Comparison of ENCODE assay signal across 30 cellular contexts in the genomic region with DNA sequence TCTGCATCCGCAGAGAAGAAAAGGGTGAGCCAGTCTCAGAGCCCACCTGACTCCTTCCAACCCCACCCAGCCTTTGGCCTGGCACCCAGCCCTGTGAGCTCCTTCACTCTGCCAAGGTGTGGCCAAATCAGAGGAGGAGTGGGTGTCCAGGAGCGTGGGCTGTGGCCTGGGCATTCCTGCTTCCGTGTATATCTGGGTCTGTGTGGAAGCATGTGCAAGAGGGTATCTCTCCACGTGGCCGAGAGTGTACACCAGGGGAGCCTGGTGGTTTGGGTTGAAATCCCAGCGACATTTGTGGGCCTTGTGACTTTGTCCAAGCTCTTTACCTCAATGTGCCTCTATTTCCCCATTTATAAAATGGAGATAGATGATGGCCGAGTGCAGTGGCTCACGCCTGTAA. TPM values are rescaled to one million over a fixed set of nuclear protein-coding genes. Genes with fewer than 3 reads are reported as not detected.
A peak's percentile ranks its signal among the peaks of the same experiment; 100 is the strongest.
DNase-seq lines count a peak whose midpoint lies in the region; ATAC-seq and TF ChIP-seq lines count a peak whose summit lies in the region.
"Had no signal": no experiment of that assay in that cellular context is flagged by ENCODE, and none has a peak within 500 bp of the region (broad histone marks: within the 10 kb centered on the region; RNA-seq: fewer than 3 reads in every experiment).

No MANE protein-coding gene starts in this region.

- H3K36me3 Mint-ChIP-seq in chondrocyte (ENCODE audit: low read depth) (no peaks in the 10 kb centered on the region), neural progenitor cell (no peaks in the 10 kb centered on the region), endothelial cell (ENCODE audit: low read depth, unreplicated experiment) (peaks cover 3% of the 10 kb centered on the region)
- H3K36me3 Mint-ChIP-seq: CD14-positive monocyte; CD4-positive, alpha-beta memory T cell; CD4-positive, CD25-positive, alpha-beta regulatory T cell; CD8-positive, alpha-beta memory T cell had no signal

- peaks cover 26% of the 10 kb centered on the region for H3K9me1 ChIP-seq in IMR-90 (ENCODE audit: insufficient read depth, low read length)

- H3K23ac ChIP-seq in IMR-90 (ENCODE audit: low read depth, low read length): no peak overlapping the region

- H3K27ac ChIP-seq in IMR-90 (ENCODE audit: insufficient read depth, low read length) (no peak overlapping the region), neural progenitor cell (no peak overlapping the region), spleen (no peak overlapping the region)
- H3K27ac ChIP-seq: BLaER1 had no signal

- POLR2A ChIA-PET in IMR-90 (lab: Charles Lee; ENCODE audit: unreplicated experiment): no interaction called here

- no peak overlapping the region for H2AK5ac ChIP-seq in IMR-90 (ENCODE audit: low read depth, low read length)

- peaks cover 9% of the 10 kb centered on the region for H3K4me1 Mint-ChIP-seq in chondrocyte (ENCODE audit: low read depth)
- peaks cover 25% of the 10 kb centered on the region for H3K4me1 Mint-ChIP-seq in neural progenitor cell
- peaks cover 22% of the 10 kb centered on the region for H3K4me1 Mint-ChIP-seq in endothelial cell (ENCODE audit: unreplicated experiment)

- no peak overlapping the region for H3K56ac ChIP-seq in IMR-90 (ENCODE audit: extremely low read depth, insufficient read depth, low read length)

- H3K79me2 ChIP-seq in neural progenitor cell (ENCODE audit: low read depth): no peaks in the 10 kb centered on the region

- no peak overlapping the region for H3K4ac ChIP-seq in IMR-90 (ENCODE audit: low read depth, low read length)

- H2BK15ac ChIP-seq in IMR-90 (ENCODE audit: low read depth, low read length): no peak overlapping the region

- H2BK5ac ChIP-seq in IMR-90 (ENCODE audit: low read depth, low read length, poor library complexity, severe bottlenecking): no peak overlapping the region

- H4K5ac ChIP-seq in IMR-90 (ENCODE audit: low read depth, low read length): no peak overlapping the region

- H3F3A ChIP-seq in neural progenitor cell (ENCODE audit: low read depth): peaks cover 5% of the 10 kb centered on the region

- DNase-seq in IMR-90 (no peak), chondrocyte (ENCODE audit: low spot score) (peak; percentile 37), neural progenitor cell (ENCODE audit: low spot score) (no peak), spleen (peak; percentile 43), left colon (no peak), endothelial cell (ENCODE audit: low spot score) (no peak), NCI-H146 (lab: John Stamatoyannopoulos, UW) (no peak)
- DNase-seq: 8988T; ACHN; BE2C; C1 segment of cervical spinal cord; CD4-positive, alpha-beta memory T cell; CD4-positive, CD25-positive, alpha-beta regulatory T cell; CD8-positive, alpha-beta memory T cell; COR-L47; DMS 273 treated with DMSO at 0.1 percent for 48 hours; DMS153; DMS53; DMS79; DND-41; EL; GDM1 had no signal

- H4K20me1 ChIP-seq in IMR-90 (ENCODE audit: insufficient read depth, low read length) (no peaks in the 10 kb centered on the region), neural progenitor cell (ENCODE audit: low read depth) (no peaks in the 10 kb centered on the region)
- H4K20me1 ChIP-seq: BLaER1 had no signal

- no peak for TF ChIP-seq RAD21 in IMR-90 (IDR thresholded peaks at IDR 0.05; ENCODE audit: low read length)

- no peaks in the 10 kb centered on the region for H3K36me3 ChIP-seq in IMR-90 (ENCODE audit: control insufficient read depth, insufficient read depth, low read length)
- no peaks in the 10 kb centered on the region for H3K36me3 ChIP-seq in neural progenitor cell
- no peaks in the 10 kb centered on the region for H3K36me3 ChIP-seq in spleen
- H3K36me3 ChIP-seq: BE2C, BLaER1 had no signal

- no peak overlapping the region; the same call in 1 of the 2 replicates for H2BK120ac ChIP-seq in IMR-90 (ENCODE audit: low read depth, low read length)

- 100% methylated on average over 1 of the region's 8 CpGs; no CpG with 5 or more reads in 1 of the 2 experiments for WGBS in IMR-90 (ENCODE audit: extremely low coverage in 2 of 2, insufficient read length in 1 of 2), 2 experiments
- whole genome bisulfite sequencing in spleen, 5 donors: 91 to 98% (median 95%) methylated on average over 6 to 8 of the region's 8 CpGs

- no peak overlapping the region for H3K18ac ChIP-seq in IMR-90 (ENCODE audit: low read depth, low read length)

- no peak overlapping the region for H3K4me3 ChIP-seq in IMR-90 (ENCODE audit: insufficient read depth, low read depth, low read length)
- H3K4me3 ChIP-seq in neural progenitor cell: no peak overlapping the region
- no peak overlapping the region for H3K4me3 ChIP-seq in spleen
- H3K4me3 ChIP-seq: BLaER1, GM12878 had no signal

- no peak overlapping the region for H2BK20ac ChIP-seq in IMR-90 (ENCODE audit: low read depth, low read length)

- in situ Hi-C loops in IMR-90 (cut with MboI; ENCODE audit: low sequenced_read_pairs): loop anchor here (10.0 kb wide), 1 partner anchor 362 kb away; no protein-coding TSS in a partner anchor

- CTCF ChIA-PET in IMR-90 (lab: Yijun Ruan, JAX): no interaction called here

- H3K9me3 ChIP-seq in IMR-90 (ENCODE audit: control insufficient read depth, insufficient read depth, low read length): no peaks in the 10 kb centered on the region
- H3K9me3 ChIP-seq in neural progenitor cell (ENCODE audit: low read depth): no peaks in the 10 kb centered on the region
- H3K9me3 ChIP-seq in spleen: no peaks in the 10 kb centered on the region
- H3K9me3 ChIP-seq: BE2C, BLaER1 had no signal

- ATAC-seq in IMR-90 (ENCODE audit: low read depth) (no peak), HG02642 (IDR thresholded peaks at IDR 0.05; ENCODE audit: poor library complexity, unreplicated experiment) (no peak), left colon (no peak)
- ATAC-seq: GM12878 had no signal

- H3K14ac ChIP-seq in IMR-90 (replicated peaks; ENCODE audit: low read depth, low read length): no peak overlapping the region

- H3K27me3 Mint-ChIP-seq in chondrocyte (ENCODE audit: low read depth) (peaks cover 3% of the 10 kb centered on the region), neural progenitor cell (ENCODE audit: insufficient read depth, low read depth) (peaks cover 17% of the 10 kb centered on the region), endothelial cell (ENCODE audit: unreplicated experiment) (peaks cover 12% of the 10 kb centered on the region)
- H3K27me3 Mint-ChIP-seq: CD4-positive, alpha-beta memory T cell had no signal

- H3K4me1 ChIP-seq in IMR-90 (ENCODE audit: control insufficient read depth, insufficient read depth, low read length) (peaks cover 9% of the 10 kb centered on the region), neural progenitor cell (peaks cover 6% of the 10 kb centered on the region), spleen (peaks cover 0 to 19% (median 11%) of the 10 kb centered on the region in 6 donors)
- H3K4me1 ChIP-seq: BE2C had no signal

- H3K27ac Mint-ChIP-seq in chondrocyte (ENCODE audit: unreplicated experiment) (no peak overlapping the region), neural progenitor cell (peak overlapping the region; percentile 84), endothelial cell (ENCODE audit: unreplicated experiment) (no peak overlapping the region)
- H3K27ac Mint-ChIP-seq: CD4-positive, alpha-beta memory T cell; CD4-positive, CD25-positive, alpha-beta regulatory T cell; CD8-positive, alpha-beta memory T cell had no signal

- H3K79me1 ChIP-seq in IMR-90 (ENCODE audit: low read depth in 1 of 2, low read length in 2 of 2): peaks cover 0 to 6% of the 10 kb centered on the region in 2 experiments; a peak in 1 of 4 replicates

- dilution Hi-C loops in IMR-90 (cut with HindIII; ENCODE audit: low sequenced_read_pairs, unreplicated experiment): no loop called here

- no peak overlapping the region for H4K8ac ChIP-seq in IMR-90 (ENCODE audit: low read depth in 2 of 2, low read length in 2 of 2)

- no peak for TF ChIP-seq CTCF in IMR-90 (conservative IDR thresholded peaks at IDR 0.05; ENCODE audit: low read depth, low read length)
- TF ChIP-seq CTCF in chondrocyte (IDR thresholded peaks at IDR 0.05): no peak
- no peak for TF ChIP-seq CTCF in neural progenitor cell (IDR thresholded peaks at IDR 0.05)
- TF ChIP-seq CTCF in spleen (IDR thresholded peaks at IDR 0.05 in 8 of 11, conservative IDR thresholded peaks at IDR 0.05 in 3 of 11): no peak
- no peak for TF ChIP-seq CTCF in endothelial cell (IDR thresholded peaks at IDR 0.05; ENCODE audit: unreplicated experiment)

- intact Hi-C loops in IMR-90 (cut with micrococcal nuclease): no loop called here
- intact Hi-C loops in spleen (cut with DNase I; ENCODE audit: low total_unique reads): no loop called here
- intact Hi-C loops in left colon (cut with DNase I, micrococcal nuclease): loop anchor here (5.0 to 10.0 kb wide), 2 partner anchors 284 to 372 kb away; a partner anchor contains a TSS

- H3K27me3 ChIP-seq in IMR-90 (ENCODE audit: control insufficient read depth, insufficient read depth, low read length) (no peaks in the 10 kb centered on the region; the same call in 1 of the 2 replicates), neural progenitor cell (peaks cover 22% of the 10 kb centered on the region), spleen (replicated peaks in 1 of 7) (peaks cover 0 to 21% (median 0%) of the 10 kb centered on the region in 7 donors)
- H3K27me3 ChIP-seq: BE2C had no signal

- peak overlapping the region; percentile 39 for H2AK9ac ChIP-seq in IMR-90 (replicated peaks; ENCODE audit: low read depth, low read length, poor library complexity)

- no TSS peak for BruUV-seq in IMR-90 (replicated peaks; lab: Mats Ljungman, UMichigan)

- H3K4me3 Mint-ChIP-seq in chondrocyte (ENCODE audit: unreplicated experiment) (no peak overlapping the region), neural progenitor cell (no peak overlapping the region), endothelial cell (ENCODE audit: unreplicated experiment) (no peak overlapping the region)
- H3K4me3 Mint-ChIP-seq: CD14-positive monocyte; CD4-positive, alpha-beta memory T cell; CD4-positive, CD25-positive, alpha-beta regulatory T cell had no signal

- no peak for TF ChIP-seq POLR2A in IMR-90 (IDR thresholded peaks at IDR 0.05; ENCODE audit: low read depth, low read length)
- TF ChIP-seq POLR2A in spleen (IDR thresholded peaks at IDR 0.05): no peak

- no peak overlapping the region for H4K91ac ChIP-seq in IMR-90 (ENCODE audit: insufficient read depth, low read depth, low read length)

- H3K9ac ChIP-seq in IMR-90 (ENCODE audit: low read depth, low read length) (no peak overlapping the region), neural progenitor cell (no peak overlapping the region)
- H3K9ac ChIP-seq: BLaER1 had no signal

- no peaks in the 10 kb centered on the region for H3K9me3 Mint-ChIP-seq in chondrocyte (ENCODE audit: low read depth)
- no peaks in the 10 kb centered on the region for H3K9me3 Mint-ChIP-seq in neural progenitor cell
- no peaks in the 10 kb centered on the region for H3K9me3 Mint-ChIP-seq in endothelial cell (ENCODE audit: unreplicated experiment)
- H3K9me3 Mint-ChIP-seq: CD4-positive, alpha-beta memory T cell; CD4-positive, CD25-positive, alpha-beta regulatory T cell; CD8-positive, alpha-beta memory T cell had no signal

- H3K4me2 ChIP-seq in IMR-90 (ENCODE audit: low read depth, low read length): no peak overlapping the region
- no peak overlapping the region for H3K4me2 ChIP-seq in neural progenitor cell
- H3K4me2 ChIP-seq: BLaER1 had no signal

- H2AFZ ChIP-seq in IMR-90 (replicated peaks; ENCODE audit: low read length, poor library complexity) (no peak overlapping the region), neural progenitor cell (replicated peaks) (no peak overlapping the region)

RNA-seq across cellular contexts. Expression of a gene that starts 29.8 kb away (rescaled TPM):
- total RNA-seq in IMR-90 (2012; rRNA removed) (not detected in 2 replicates), chondrocyte (not detected in 3 replicates), neural progenitor cell (ENCODE audit: low replicate concordance) (0.15 TPM in 1 of 2 replicates, not detected in the other), spleen (1 to 10 TPM in 2 of 7 donors, under 1 TPM in 5; 0.23 to 1.6 (median 0.85) TPM), left colon (under 1 TPM; 0.12 to 0.14 TPM), endothelial cell (ENCODE audit: unreplicated experiment) (0.36 TPM)
- polyA plus RNA-seq in IMR-90 (2012; rRNA removed) (not detected in 2 replicates), spleen (not detected)
- polyA plus RNA-seq in IMR-90 (2012; cell fraction: cytosol; rRNA removed): not detected in 2 replicates
- polyA plus RNA-seq in IMR-90 (2012; cell fraction: nucleus; rRNA removed; ENCODE audit: low replicate concordance): not detected in 2 replicates
- total RNA-seq: A673; CD8-positive, alpha-beta memory T cell; Daoy; G401 had no signal
- polyA plus RNA-seq: AG04450; CD14-positive monocyte; CD4-positive, alpha-beta memory T cell; CD4-positive, CD25-positive, alpha-beta regulatory T cell; CD8-positive, alpha-beta memory T cell; GM12878 had no signal

Comparison
In these comparisons a context has a peak if more than half of its experiments do, and no peak if none do; other contexts are left out.
1. DNase-seq: peak in chondrocyte (single experiment) and spleen (single experiment); none in IMR-90 (single experiment), neural progenitor cell (single experiment), left colon (0 of 2), endothelial cell (single experiment) and NCI-H146 (single experiment).
2. intact Hi-C loops: an anchor here in left colon (5.0 to 10.0 kb wide); none called in IMR-90 and spleen.